Comparison of ENCODE assay signal across 16 cellular contexts in genomic region chr5:665956-666711, GRCh38.
"Had no signal": no experiment of that assay in that cellular context is flagged by ENCODE, and none has a peak within 500 bp of the region (broad histone marks: within the 10 kb centered on the region; RNA-seq: fewer than 3 reads in every experiment).

No MANE protein-coding gene starts in this region.

- DNase-seq: activated CD4-positive, alpha-beta T cell treated with anti-CD3 and anti-CD28 coated beads, Interleukin-2, amount 50 U/mL, for 1 hour; activated CD8-positive, alpha-beta memory T cell treated with anti-CD3 and anti-CD28 coated beads for 24 hours; activated CD8-positive, alpha-beta memory T cell treated with anti-CD3 and anti-CD28 coated beads, Interleukin-2, amount 50 U/mL, for 48 hours; activated gamma-delta T cell; foreskin keratinocyte; islet precursor cell; mesendoderm; natural killer cell; stimulated activated naive B cell treated with anti-CD40 and anti-IgM and Interleukin-4, amounts not matched to agents 10 μg/mL and 1 μg/mL and 100 μg/mL, for 72 hours had no signal

- H3K4me3 ChIP-seq: ovary, tibial nerve, vagina had no signal

- H3K4me1 ChIP-seq: foreskin keratinocyte had no signal

- FAIRE-seq: bronchial epithelial cell, colon had no signal

- H3K9me3 ChIP-seq: ovary, tibial nerve, vagina had no signal

- H3K36me3 ChIP-seq: ovary had no signal

- H3K27ac ChIP-seq: foreskin keratinocyte, ovary, tibial nerve, vagina had no signal

- ATAC-seq: activated CD4-positive, CD25-positive, alpha-beta regulatory T cell treated with anti-CD3 and anti-CD28 coated beads, Interleukin-2, amount 50 U/mL, for 24 hours; foreskin keratinocyte; natural killer cell; sciatic nerve; stimulated activated naive B cell treated with anti-CD40 and anti-IgM and Interleukin-4, amounts not matched to agents 10 μg/mL and 1 μg/mL and 100 μg/mL, for 72 hours had no signal
